In the genomic region with DNA sequence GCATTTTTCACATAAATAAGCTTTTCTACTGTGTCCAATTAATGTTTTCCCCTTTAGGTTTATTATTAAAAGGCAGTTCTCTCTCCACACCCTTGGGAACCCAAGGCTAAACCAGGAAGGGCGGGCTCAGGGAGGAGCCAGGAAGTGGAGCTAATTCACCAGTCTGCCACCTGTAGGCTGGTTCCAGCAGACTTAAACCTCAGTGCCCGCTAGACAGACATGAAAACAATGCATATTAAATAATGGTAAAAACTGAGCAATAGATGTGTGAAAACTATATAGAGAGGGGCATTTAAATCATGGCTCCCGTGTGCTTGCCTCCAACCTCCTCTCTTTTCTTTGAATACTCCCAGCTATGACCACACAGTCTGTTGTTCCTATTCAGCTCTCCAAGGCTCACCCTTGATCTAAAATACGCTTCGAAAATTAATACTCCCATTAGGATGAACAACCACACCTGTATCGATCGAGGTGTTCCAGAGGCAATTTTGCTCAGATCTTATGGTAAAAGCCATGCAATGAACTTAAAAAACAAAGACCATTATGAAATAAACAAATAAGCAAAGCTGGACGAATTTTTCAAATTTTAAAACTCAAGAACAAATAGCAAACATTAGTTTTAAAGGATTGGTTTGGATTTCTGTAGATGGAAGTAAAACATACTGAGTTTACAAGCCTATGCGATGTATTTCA, we compare ENCODE assay signal across 9 cellular contexts.
A peak's percentile ranks its signal among the peaks of the same experiment; 100 is the strongest.
DNase-seq lines count a peak whose midpoint lies in the region; ATAC-seq, FAIRE-seq and TF ChIP-seq lines count a peak whose summit lies in the region.
"Had no signal": no experiment of that assay in that cellular context is flagged by ENCODE, and none has a peak within 500 bp of the region (broad histone marks: within the 10 kb centered on the region; RNA-seq: fewer than 3 reads in every experiment).

No MANE protein-coding gene starts in this region.

- no peak overlapping the region for H3K27ac ChIP-seq in Panc1 (ENCODE audit: low read length)

- peaks cover 8% of the 10 kb centered on the region for H3K4me1 ChIP-seq in Panc1 (ENCODE audit: control insufficient read depth, insufficient read depth, low read length)

- in situ Hi-C loops in Panc1 (cut with HindIII; ENCODE audit: low pct_unique_long_range_greater_than_20kb, low sequenced_read_pairs): no loop called here

- BruUV-seq in Panc1 (replicated peaks; lab: Mats Ljungman, UMichigan): no TSS peak

- DNase-seq in left cardiac atrium (no peak), Right ventricle myocardium superior (no peak), Panc1 (ENCODE audit: low read depth, low spot score) (no peak), urothelium cell line (ENCODE audit: low spot score) (peak; percentile 50)

- no peak for FAIRE-seq in urothelium cell line (lab: Jason Lieb, UNC)
- FAIRE-seq: GM12878 had no signal

- POLR2A ChIA-PET in Panc1 (lab: Charles Lee): no interaction called here

- H3K36me3 ChIP-seq in Panc1 (ENCODE audit: control insufficient read depth, insufficient read depth, low read length): no peaks in the 10 kb centered on the region; the same call in 1 of the 2 replicates

- ATAC-seq in left cardiac atrium (peak; percentile 66 to 82), Right ventricle myocardium superior (ENCODE audit: poor library complexity) (no peak), Panc1 (peak; percentile 87), GM19455 (IDR thresholded peaks at IDR 0.05; ENCODE audit: unreplicated experiment) (no peak), HG02938 (IDR thresholded peaks at IDR 0.05; ENCODE audit: unreplicated experiment) (no peak), HG03442 (IDR thresholded peaks at IDR 0.05; ENCODE audit: unreplicated experiment) (no peak)
- ATAC-seq: GM12878 had no signal

- peaks cover 35% of the 10 kb centered on the region for H3K27me3 ChIP-seq in Panc1 (ENCODE audit: control insufficient read depth, insufficient read depth, low read length)

- H3K4me3 ChIP-seq in Panc1 (ENCODE audit: low read depth in 2 of 2, low read length in 2 of 2): no peak overlapping the region
- peak overlapping the region; percentile 27 for H3K4me3 ChIP-seq in iPS-11a (ENCODE audit: low read depth, low read length)
- H3K4me3 ChIP-seq: GM12878 had no signal

- intact Hi-C loops in left cardiac atrium (cut with DNase I): loop anchor here in 1 of 2 donors (10.0 kb wide), 1 partner anchor 94 kb away; no protein-coding TSS in a partner anchor
- intact Hi-C loops in Right ventricle myocardium superior (cut with DNase I): no loop called here
- intact Hi-C loops in Panc1 (cut with micrococcal nuclease; ENCODE audit: unreplicated experiment): no loop called here

- CTCF ChIA-PET in Panc1 (lab: Charles Lee): interaction anchor here (0.6 to 1.1 kb wide), 2 partner anchors 467 to 1410 kb away, joined by 5 read pairs; no protein-coding TSS in a partner anchor

- no peaks in the 10 kb centered on the region for H3K9me3 ChIP-seq in Panc1 (ENCODE audit: control insufficient read depth, insufficient read depth, low read depth, low read length)

- peak; percentile 69 for TF ChIP-seq CTCF in Panc1 (IDR thresholded peaks at IDR 0.05)

Comparison
In these comparisons a context has a peak if more than half of its experiments do, and no peak if none do; other contexts are left out.
1. ATAC-seq: peak in left cardiac atrium (2 of 2) and Panc1 (single experiment); none in Right ventricle myocardium superior (single experiment), GM19455 (single experiment), HG02938 (single experiment) and HG03442 (single experiment).